ENCODE assay signal across 29 cellular contexts in genomic region chr20:61246269-61246668, GRCh38. TPM values are rescaled to one million over a fixed set of nuclear protein-coding genes. Genes with fewer than 3 reads are reported as not detected.
"Had no signal": no experiment of that assay in that cellular context is flagged by ENCODE, and none has a peak within 500 bp of the region (broad histone marks: within the 10 kb centered on the region; RNA-seq: fewer than 3 reads in every experiment).

No MANE protein-coding gene starts in this region.

- H3K36me3 Mint-ChIP-seq: naive thymus-derived CD4-positive, alpha-beta T cell; natural killer cell; neural progenitor cell; stimulated activated memory B cell treated with anti-CD40 and anti-IgM and Interleukin-4, amounts not matched to agents 10 μg/mL and 1 μg/mL and 100 μg/mL, for 72 hours; type B pancreatic cell had no signal

- H3K9me3 ChIP-seq: ovary, psoas muscle, right lobe of liver, suprapubic skin, testis, transverse colon, upper lobe of right lung, uterus had no signal

- H3K4me3 Mint-ChIP-seq: naive thymus-derived CD4-positive, alpha-beta T cell; natural killer cell; nephron; neural progenitor cell; stimulated activated memory B cell treated with anti-CD40 and anti-IgM and Interleukin-4, amounts not matched to agents 10 μg/mL and 1 μg/mL and 100 μg/mL, for 72 hours; stimulated activated naive CD8-positive, alpha-beta T cell treated with anti-CD3 and anti-CD28 coated beads, Interleukin-15, Interleukin-2, amounts not matched to agents 100 ng/mL and 50 ng/mL, for 24 hours; type B pancreatic cell had no signal

- H3K27me3 ChIP-seq: ovary, right lobe of liver, testis, uterus had no signal

- H3K4me2 ChIP-seq: neural progenitor cell had no signal

- H3K27ac ChIP-seq: neural progenitor cell, ovary, parathyroid adenoma, psoas muscle, right lobe of liver, sigmoid colon, suprapubic skin, testis, tibial artery, transverse colon, upper lobe of right lung, uterus had no signal

- H3K79me2 ChIP-seq: parathyroid adenoma had no signal

- H3K4me1 Mint-ChIP-seq: naive thymus-derived CD4-positive, alpha-beta T cell; natural killer cell; nephron; stimulated activated memory B cell treated with anti-CD40 and anti-IgM and Interleukin-4, amounts not matched to agents 10 μg/mL and 1 μg/mL and 100 μg/mL, for 72 hours had no signal

- H3K27ac Mint-ChIP-seq: naive thymus-derived CD4-positive, alpha-beta T cell; natural killer cell; nephron; progenitor cell of endocrine pancreas; stimulated activated memory B cell treated with anti-CD40 and anti-IgM and Interleukin-4, amounts not matched to agents 10 μg/mL and 1 μg/mL and 100 μg/mL, for 72 hours; stimulated activated naive CD8-positive, alpha-beta T cell treated with anti-CD3 and anti-CD28 coated beads, Interleukin-15, Interleukin-2, amounts not matched to agents 100 ng/mL and 50 ng/mL, for 24 hours; type B pancreatic cell had no signal

- H3K4me1 ChIP-seq: neural progenitor cell, parathyroid adenoma, psoas muscle, right lobe of liver, sigmoid colon, suprapubic skin, testis, tibial artery, transverse colon, upper lobe of right lung, uterus had no signal

- ATAC-seq: naive thymus-derived CD4-positive, alpha-beta T cell; natural killer cell; psoas muscle; right cardiac atrium; right lobe of liver; stimulated activated memory B cell treated with anti-CD40 and anti-IgM and Interleukin-4, amounts not matched to agents 10 μg/mL and 1 μg/mL and 100 μg/mL, for 72 hours; upper lobe of right lung had no signal

- H3K4me3 ChIP-seq: neural progenitor cell, ovary, psoas muscle, right lobe of liver, sigmoid colon, suprapubic skin, testis, tibial artery, transverse colon, upper lobe of right lung, uterus had no signal

- DNase-seq: naive thymus-derived CD4-positive, alpha-beta T cell; natural killer cell; occipital lobe; ovary; psoas muscle; right cardiac atrium; right lobe of liver; sigmoid colon; small intestine; stimulated activated CD4-positive, alpha-beta T cell treated with anti-CD3 and anti-CD28 coated beads, Interleukin-12 subunit alpha, Interleukin-12 subunit beta, amount 100 ng/mL, for 4 hours; stimulated activated CD4-positive, alpha-beta T cell treated with anti-CD3 and anti-CD28 coated beads, Interleukin-1b, Interleukin-23, amount 100 ng/mL, for 48 hours; stimulated activated CD4-positive, alpha-beta T cell treated with anti-CD3 and anti-CD28 coated beads, Interleukin-4, amount 100 ng/mL, for 1 hour; stimulated activated CD4-positive, alpha-beta T cell treated with anti-CD3 and anti-CD28 coated beads, Interleukin-4, amount 100 ng/mL, for 4 hours; stimulated activated CD8-positive, alpha-beta memory T cell treated with anti-CD3 and anti-CD28 coated beads, Interleukin-4, amount 100 ng/mL, for 48 hours; stimulated activated naive CD4-positive, alpha-beta T cell; substantia nigra; testis; transverse colon; upper lobe of right lung; uterus had no signal

- H3K9me3 Mint-ChIP-seq: natural killer cell; stimulated activated memory B cell treated with anti-CD40 and anti-IgM and Interleukin-4, amounts not matched to agents 10 μg/mL and 1 μg/mL and 100 μg/mL, for 72 hours; stimulated activated naive CD8-positive, alpha-beta T cell treated with anti-CD3 and anti-CD28 coated beads, Interleukin-15, Interleukin-2, amounts not matched to agents 100 ng/mL and 50 ng/mL, for 24 hours; type B pancreatic cell had no signal

- H3K36me3 ChIP-seq: neural progenitor cell, ovary, right lobe of liver, sigmoid colon, suprapubic skin, tibial artery, transverse colon, upper lobe of right lung, uterus had no signal

- H2AFZ ChIP-seq: neural progenitor cell, parathyroid adenoma had no signal

RNA-seq across cellular contexts. Expression of gene CDH4, which starts 5.8 kb away (rescaled TPM):
- total RNA-seq: transverse colon had no signal
